8 cellular contexts compared by ENCODE assay signal in genomic region chr2:239288951-239289481, GRCh38.
DNase-seq lines count a peak whose midpoint lies in the region; TF ChIP-seq lines count a peak whose summit lies in the region.

No MANE protein-coding gene starts in this region.

- peak overlapping the region; percentile 42 for H3K9ac ChIP-seq in GM23248
- no peak overlapping the region for H3K9ac ChIP-seq in subcutaneous abdominal adipose tissue (ENCODE audit: low read length in 5 of 5)

- H2AFZ ChIP-seq in GM23248 = peak overlapping the region; percentile 26; the same call in 1 of the 2 replicates

- TF ChIP-seq CTCF in GM12864 (IDR thresholded peaks at IDR 0.05; ENCODE audit: low read depth, low read length, missing control alignments) (no peak), fibroblast of villous mesenchyme (IDR thresholded peaks at IDR 0.05; ENCODE audit: insufficient read depth, low read depth, low read length) (no peak)

- H3K4me3 ChIP-seq in GM12864 (ENCODE audit: low read depth, low read length) (no peak overlapping the region), GM23248 (peak overlapping the region; percentile 10; the same call in 1 of the 2 replicates), SJCRH30 (no peak overlapping the region), fibroblast of villous mesenchyme (ENCODE audit: low read depth, low read length) (peak overlapping the region; percentile 15), subcutaneous abdominal adipose tissue (ENCODE audit: low read depth in 1 of 5, low read length in 5 of 5) (no peak overlapping the region)

- H3K9me2 ChIP-seq in GM23248 (ENCODE audit: insufficient read depth) = no peaks in the 10 kb centered on the region

- DNase-seq in GM12864 (ENCODE audit: low read depth) (peak; percentile 44), GM23248 (peak; percentile 40), SJCRH30 (peak; percentile 50 to 67), fibroblast of villous mesenchyme (ENCODE audit: low read depth) (peak; percentile 92), SKM-1 (lab: John Stamatoyannopoulos, UW; ENCODE audit: unreplicated experiment) (no peak), CD1c-positive myeloid dendritic cell (ENCODE audit: extremely low spot score) (no peak), NCI-H1105 treated with DMSO at 0.1 percent for 48 hours (lab: John Stamatoyannopoulos, UW) (no peak)

- peaks cover 54% of the 10 kb centered on the region for H3K79me2 ChIP-seq in GM23248 (ENCODE audit: insufficient read depth)

- H3K36me3 ChIP-seq in GM23248 (ENCODE audit: low read depth) = no peaks in the 10 kb centered on the region
- H3K36me3 ChIP-seq in SJCRH30 = no peaks in the 10 kb centered on the region
- H3K36me3 ChIP-seq in subcutaneous abdominal adipose tissue (ENCODE audit: control insufficient read depth in 5 of 5, insufficient read depth in 5 of 5, low read length in 5 of 5) = peaks cover 0 to 2% (median 0%) of the 10 kb centered on the region in 5 donors

- H3K27ac ChIP-seq in GM23248 (no peak overlapping the region), SJCRH30 (no peak overlapping the region), subcutaneous abdominal adipose tissue (ENCODE audit: low read depth, low read length) (peak overlapping the region; percentile 27)

- H3K4me2 ChIP-seq in GM23248 (ENCODE audit: unreplicated experiment) = peak overlapping the region; percentile 49

- peaks cover 9% of the 10 kb centered on the region for H3F3A ChIP-seq in GM23248 (ENCODE audit: insufficient read depth)

- in situ Hi-C loops in GM23248 (cut with MboI) = no loop called here

- H3K4me1 ChIP-seq in GM23248 (ENCODE audit: insufficient read depth) = peaks cover 20% of the 10 kb centered on the region
- peaks cover 18% of the 10 kb centered on the region for H3K4me1 ChIP-seq in SJCRH30
- peaks cover 4 to 50% (median 31%) of the 10 kb centered on the region in 5 donors for H3K4me1 ChIP-seq in subcutaneous abdominal adipose tissue (ENCODE audit: control insufficient read depth in 5 of 5, insufficient read depth in 5 of 5, low read length in 5 of 5)

- H3K27me3 ChIP-seq in GM23248 (replicated peaks; ENCODE audit: insufficient read depth) (no peaks in the 10 kb centered on the region), SJCRH30 (no peaks in the 10 kb centered on the region), subcutaneous abdominal adipose tissue (ENCODE audit: control insufficient read depth in 5 of 5, insufficient read depth in 4 of 5, low read length in 5 of 5) (no peaks in the 10 kb centered on the region)

- H4K20me1 ChIP-seq in GM23248 (ENCODE audit: insufficient read depth) = no peaks in the 10 kb centered on the region

- 31 to 34% methylated on average over 7 of the region's 7 CpGs for WGBS in GM23248 (ENCODE audit: low coverage in 1 of 2, low lambda C conversion rate in 2 of 2, missing lambda C conversion rate in 2 of 2), 2 experiments

- H3K9me3 ChIP-seq in GM23248 (ENCODE audit: low read depth) (no peaks in the 10 kb centered on the region), SJCRH30 (replicated peaks) (no peaks in the 10 kb centered on the region), subcutaneous abdominal adipose tissue (ENCODE audit: control insufficient read depth in 5 of 5, low read length in 5 of 5) (no peaks in the 10 kb centered on the region)

Comparison
In these comparisons a context has a peak if more than half of its experiments do, and no peak if none do; other contexts are left out.
1. DNase-seq: peak in GM12864 (single experiment), GM23248 (single experiment), SJCRH30 (2 of 2) and fibroblast of villous mesenchyme (single experiment); none in SKM-1 (single experiment), CD1c-positive myeloid dendritic cell (single experiment) and NCI-H1105 treated with DMSO at 0.1 percent for 48 hours (single experiment).
2. H3K4me3 ChIP-seq: peak in GM23248 (single experiment) and fibroblast of villous mesenchyme (single experiment); none in GM12864 (single experiment), SJCRH30 (single experiment) and subcutaneous abdominal adipose tissue (0 of 5).